Comparison of ENCODE assay signal across 28 cellular contexts in the genomic region with DNA sequence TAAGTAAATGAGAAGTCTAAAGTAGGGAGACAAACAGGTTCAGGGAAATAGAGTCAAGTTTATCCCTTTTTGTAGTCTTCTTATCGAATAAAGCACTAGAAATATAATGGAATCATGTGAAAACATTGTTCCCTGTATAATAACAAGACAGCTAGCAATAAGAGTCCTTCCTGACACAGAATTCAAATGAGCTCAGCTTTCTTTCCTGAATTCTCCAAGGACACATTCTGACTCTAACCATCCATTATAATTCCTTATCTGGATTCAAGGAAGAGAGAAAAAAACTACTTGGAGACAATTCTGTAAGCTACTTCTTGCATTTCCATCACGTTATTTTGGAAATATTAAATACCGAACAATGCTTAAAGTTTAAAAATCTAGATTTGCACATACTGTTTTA.
"Had no signal": no experiment of that assay in that cellular context is flagged by ENCODE, and none has a peak within 500 bp of the region (broad histone marks: within the 10 kb centered on the region; RNA-seq: fewer than 3 reads in every experiment).

No MANE protein-coding gene starts in this region.

- H3K27me3 ChIP-seq: stomach, suprapubic skin, testis, thyroid gland, tibial artery, tibial nerve, transverse colon, upper lobe of left lung, upper lobe of right lung, uterus had no signal

- H3K4me1 Mint-ChIP-seq: stimulated activated naive CD8-positive, alpha-beta T cell treated with anti-CD3 and anti-CD28 coated beads, Interleukin-15, amount 100 ng/mL, for 72 hours had no signal

- H3K9me3 Mint-ChIP-seq: stimulated activated effector memory CD8-positive, alpha-beta T cell treated with anti-CD3 and anti-CD28 coated beads, Interleukin-12 subunit alpha, Interleukin-12 subunit beta, amount 100 ng/mL, for 72 hours; stimulated activated memory B cell treated with anti-CD40 and anti-IgM and Interleukin-4, amounts not matched to agents 10 μg/mL and 1 μg/mL and 100 μg/mL, for 72 hours; stimulated activated naive B cell treated with anti-CD40 and anti-IgM and Interleukin-4, amounts not matched to agents 10 μg/mL and 1 μg/mL and 100 μg/mL, for 72 hours; stimulated activated naive CD8-positive, alpha-beta T cell treated with anti-CD3 and anti-CD28 coated beads, Interleukin-15, amount 100 ng/mL, for 72 hours; stimulated activated naive CD8-positive, alpha-beta T cell treated with anti-CD3 and anti-CD28 coated beads, Interleukin-15, Interleukin-2, amounts not matched to agents 100 ng/mL and 50 ng/mL, for 24 hours; type B pancreatic cell had no signal

- H3K4me1 ChIP-seq: stomach, suprapubic skin, testis, thyroid gland, tibial artery, tibial nerve, upper lobe of left lung, upper lobe of right lung, uterus had no signal

- FAIRE-seq: urothelium cell line had no signal

- H3K27ac ChIP-seq: stomach, suprapubic skin, testis, thoracic aorta, thyroid gland, tibial artery, tibial nerve, transverse colon, upper lobe of left lung, upper lobe of right lung, uterus had no signal

- DNase-seq: stimulated activated CD4-positive, alpha-beta T cell treated with anti-CD3 and anti-CD28 coated beads, Interleukin-2, amount 100 ng/mL, for 48 hours; stimulated activated CD4-positive, alpha-beta T cell treated with anti-CD3 and anti-CD28 coated beads, Interleukin-4, amount 100 ng/mL, for 1 hour; stimulated activated CD4-positive, alpha-beta T cell treated with anti-CD3 and anti-CD28 coated beads, Interleukin-4, amount 100 ng/mL, for 24 hours; stimulated activated CD4-positive, alpha-beta T cell treated with anti-CD3 and anti-CD28 coated beads, Interleukin-4, amount 100 ng/mL, for 4 hours; stimulated activated CD8-positive, alpha-beta memory T cell treated with anti-CD3 and anti-CD28 coated beads, Interleukin-4, amount 100 ng/mL, for 48 hours; stimulated activated naive B cell treated with anti-CD40 and anti-IgM and Interleukin-4, amounts not matched to agents 10 μg/mL and 1 μg/mL and 100 μg/mL, for 72 hours; stimulated activated naive CD4-positive, alpha-beta T cell; stimulated activated naive CD4-positive, alpha-beta T cell treated with Interleukin-2 at 50 U/mL for 16 hours; stimulated activated naive CD8-positive, alpha-beta T cell treated with anti-CD3 and anti-CD28 coated beads, Interleukin-15, amount 100 ng/mL, for 72 hours; stimulated activated naive CD8-positive, alpha-beta T cell treated with anti-CD3 and anti-CD28 coated beads, Interleukin-15, Interleukin-2, amounts not matched to agents 100 U/mL and 50 U/mL, for 24 hours; stomach; substantia nigra; testis; thyroid gland; tibial artery; transverse colon; trophoblast cell; upper lobe of left lung; upper lobe of right lung; uterus had no signal

- H3K27ac Mint-ChIP-seq: stimulated activated effector memory CD8-positive, alpha-beta T cell treated with anti-CD3 and anti-CD28 coated beads, Interleukin-12 subunit alpha, Interleukin-12 subunit beta, amount 100 ng/mL, for 72 hours; stimulated activated naive B cell treated with anti-CD40 and anti-IgM and Interleukin-4, amounts not matched to agents 10 μg/mL and 1 μg/mL and 100 μg/mL, for 72 hours; stimulated activated naive CD8-positive, alpha-beta T cell treated with anti-CD3 and anti-CD28 coated beads, Interleukin-15, amount 100 ng/mL, for 72 hours; stimulated activated naive CD8-positive, alpha-beta T cell treated with anti-CD3 and anti-CD28 coated beads, Interleukin-15, Interleukin-2, amounts not matched to agents 100 ng/mL and 50 ng/mL, for 24 hours; type B pancreatic cell had no signal

- ATAC-seq: stimulated activated effector memory CD8-positive, alpha-beta T cell treated with anti-CD3 and anti-CD28 coated beads, Interleukin-12 subunit alpha, Interleukin-12 subunit beta, amount 100 ng/mL, for 72 hours; stimulated activated memory B cell treated with anti-CD40 and anti-IgM and Interleukin-4, amounts not matched to agents 10 μg/mL and 1 μg/mL and 100 μg/mL, for 72 hours; stimulated activated naive B cell treated with anti-CD40 and anti-IgM and Interleukin-4, amounts not matched to agents 10 μg/mL and 1 μg/mL and 100 μg/mL, for 72 hours; stimulated activated naive CD8-positive, alpha-beta T cell treated with anti-CD3 and anti-CD28 coated beads, Interleukin-15, amount 100 ng/mL, for 72 hours; stimulated activated naive CD8-positive, alpha-beta T cell treated with anti-CD3 and anti-CD28 coated beads, Interleukin-15, Interleukin-2, amounts not matched to agents 100 U/mL and 50 U/mL, for 24 hours; upper lobe of right lung had no signal

- H3K4me3 ChIP-seq: stomach, suprapubic skin, testis, thoracic aorta, thyroid gland, tibial artery, tibial nerve, transverse colon, upper lobe of left lung, upper lobe of right lung, uterus had no signal

- H3K4me3 Mint-ChIP-seq: stimulated activated effector memory CD8-positive, alpha-beta T cell treated with anti-CD3 and anti-CD28 coated beads, Interleukin-12 subunit alpha, Interleukin-12 subunit beta, amount 100 ng/mL, for 72 hours; stimulated activated memory B cell treated with anti-CD40 and anti-IgM and Interleukin-4, amounts not matched to agents 10 μg/mL and 1 μg/mL and 100 μg/mL, for 72 hours; stimulated activated naive B cell treated with anti-CD40 and anti-IgM and Interleukin-4, amounts not matched to agents 10 μg/mL and 1 μg/mL and 100 μg/mL, for 72 hours; stimulated activated naive CD8-positive, alpha-beta T cell treated with anti-CD3 and anti-CD28 coated beads, Interleukin-15, amount 100 ng/mL, for 72 hours; stimulated activated naive CD8-positive, alpha-beta T cell treated with anti-CD3 and anti-CD28 coated beads, Interleukin-15, Interleukin-2, amounts not matched to agents 100 ng/mL and 50 ng/mL, for 24 hours; type B pancreatic cell had no signal

- H3K27me3 Mint-ChIP-seq: stimulated activated memory B cell treated with anti-CD40 and anti-IgM and Interleukin-4, amounts not matched to agents 10 μg/mL and 1 μg/mL and 100 μg/mL, for 72 hours; stimulated activated naive B cell treated with anti-CD40 and anti-IgM and Interleukin-4, amounts not matched to agents 10 μg/mL and 1 μg/mL and 100 μg/mL, for 72 hours; stimulated activated naive CD8-positive, alpha-beta T cell treated with anti-CD3 and anti-CD28 coated beads, Interleukin-15, amount 100 ng/mL, for 72 hours; stimulated activated naive CD8-positive, alpha-beta T cell treated with anti-CD3 and anti-CD28 coated beads, Interleukin-15, Interleukin-2, amounts not matched to agents 100 ng/mL and 50 ng/mL, for 24 hours; type B pancreatic cell had no signal

- H3K9me3 ChIP-seq: stomach, suprapubic skin, testis, thoracic aorta, thyroid gland, tibial artery, tibial nerve, transverse colon, upper lobe of left lung, upper lobe of right lung, uterus had no signal
